In the genomic region with DNA sequence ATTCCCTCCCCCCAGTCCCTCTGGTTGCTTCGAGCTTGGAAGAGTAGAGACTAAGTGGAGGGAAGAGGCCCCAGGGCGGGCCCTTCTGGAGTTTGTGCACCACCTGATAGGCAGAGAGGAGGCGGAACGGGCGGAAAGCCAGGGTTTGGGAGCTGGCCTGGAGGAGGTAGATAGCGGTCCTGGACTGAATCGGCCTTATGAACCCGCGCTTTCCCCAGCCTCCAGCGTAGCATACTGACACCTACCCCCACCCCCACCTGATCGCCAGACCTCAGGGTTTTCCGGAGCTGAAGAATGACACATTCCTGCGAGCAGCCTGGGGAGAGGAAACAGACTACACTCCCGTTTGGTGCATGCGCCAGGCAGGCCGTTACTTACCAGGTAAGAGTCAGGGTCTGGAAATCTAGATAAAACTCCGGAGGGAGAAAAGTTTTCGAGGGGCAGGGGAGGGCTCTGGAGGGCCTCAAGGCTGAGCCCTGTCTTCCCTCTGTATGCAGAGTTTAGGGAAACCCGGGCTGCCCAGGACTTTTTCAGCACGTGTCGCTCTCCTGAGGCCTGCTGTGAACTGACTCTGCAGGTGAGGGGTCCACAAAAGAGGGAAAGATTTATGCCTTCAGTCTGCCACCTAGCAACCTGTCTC, we compare ENCODE assay signal across 8 cellular contexts. TPM values are rescaled to one million over a fixed set of nuclear protein-coding genes. Genes with fewer than 3 reads are reported as not detected.
DNase-seq lines count a peak whose midpoint lies in the region; ATAC-seq and TF ChIP-seq lines count a peak whose summit lies in the region.

No MANE protein-coding gene starts in this region.

- peak overlapping the region; percentile 70 for H3K9ac ChIP-seq in ES-I3 (ENCODE audit: low read depth, low read length)
- H3K9ac ChIP-seq in duodenal mucosa (ENCODE audit: low read depth in 1 of 2, low read length in 2 of 2) = peak overlapping the region; percentile 80

- H3K4me1 ChIP-seq in ES-I3 (ENCODE audit: insufficient read depth, low read length) = peaks cover 11% of the 10 kb centered on the region
- peaks cover 23 to 34% of the 10 kb centered on the region in 2 donors for H3K4me1 ChIP-seq in duodenal mucosa (ENCODE audit: control insufficient read depth in 1 of 2, insufficient read depth in 2 of 2, low read length in 2 of 2)
- peaks cover 38% of the 10 kb centered on the region for H3K4me1 ChIP-seq in lower lobe of right lung

- H3K9me3 ChIP-seq in ES-I3 (ENCODE audit: control insufficient read depth, insufficient read depth, low read length) = no peaks in the 10 kb centered on the region; the same call in 1 of the 2 replicates
- H3K9me3 ChIP-seq in duodenal mucosa (ENCODE audit: control insufficient read depth in 1 of 2, low read length in 2 of 2) = no peaks in the 10 kb centered on the region
- H3K9me3 ChIP-seq in lower lobe of right lung = no peaks in the 10 kb centered on the region

- no peaks in the 10 kb centered on the region; the same call in 1 of the 2 replicates for H3K36me3 ChIP-seq in ES-I3 (ENCODE audit: insufficient read depth, low read length)
- H3K36me3 ChIP-seq in duodenal mucosa (ENCODE audit: control insufficient read depth in 1 of 2, insufficient read depth in 2 of 2, low read length in 2 of 2) = peaks cover 27 to 33% of the 10 kb centered on the region in 2 donors
- H3K36me3 ChIP-seq in lower lobe of right lung = peaks cover 26% of the 10 kb centered on the region

- DNase-seq in M059J (ENCODE audit: low read depth) = peak; percentile 90
- peak; percentile 86 for DNase-seq in lower lobe of right lung
- DNase-seq in stimulated activated CD4-positive, alpha-beta T cell treated with anti-CD3 and anti-CD28 coated beads, TNF-alpha, amount 100 ng/mL, for 48 hours (ENCODE audit: low read depth in 3 of 3) = peak in 2 of 3 donors; percentile 23 to 30
- no peak for DNase-seq in globus pallidus (ENCODE audit: low spot score)

- ATAC-seq in lower lobe of right lung (peak; percentile 44 to 65), GM18909 (IDR thresholded peaks at IDR 0.05; ENCODE audit: poor library complexity, unreplicated experiment) (no peak)

- TF ChIP-seq CTCF in WI38 (IDR thresholded peaks at IDR 0.05; ENCODE audit: low read depth, low read length) (no peak), lower lobe of right lung (IDR thresholded peaks at IDR 0.05) (no peak)

- H3K4me3 ChIP-seq in WI38 (ENCODE audit: low read depth, low read length) (peak overlapping the region; percentile 91), duodenal mucosa (ENCODE audit: low read depth in 1 of 2, low read length in 2 of 2) (peak overlapping the region; percentile 90 to 92), lower lobe of right lung (peak overlapping the region; percentile 96)

- intact Hi-C loops in lower lobe of right lung (cut with DNase I) = no loop called here

- no peaks in the 10 kb centered on the region for H3K27me3 ChIP-seq in duodenal mucosa (ENCODE audit: control insufficient read depth in 1 of 2, insufficient read depth in 2 of 2, low read length in 2 of 2)
- no peaks in the 10 kb centered on the region for H3K27me3 ChIP-seq in lower lobe of right lung (ENCODE audit: low read depth)

- H3K27ac ChIP-seq in duodenal mucosa (ENCODE audit: low read depth, low read length) = no peak overlapping the region
- peak overlapping the region; percentile 84 for H3K27ac ChIP-seq in lower lobe of right lung

RNA-seq across cellular contexts. Expression of gene UROD, which starts 0.7 kb away (rescaled TPM):
- total RNA-seq in M059J (2014; rRNA removed; shearing (Covaris generic)) = 125 and 127 TPM in 2 replicates
- 60.4 TPM for total RNA-seq in lower lobe of right lung

RNA-seq across cellular contexts. Expression of gene HECTD3, which starts 1.6 kb away (rescaled TPM):
- 23.8 and 33.7 TPM in 2 replicates for total RNA-seq in M059J (2014; rRNA removed; shearing (Covaris generic))
- 47.6 TPM for total RNA-seq in lower lobe of right lung

RNA-seq across cellular contexts. Expression of gene EIF2B3, which starts 26.4 kb away (rescaled TPM):
- total RNA-seq in M059J (2014; rRNA removed; shearing (Covaris generic)) = 41.3 and 48.0 TPM in 2 replicates
- 25.8 TPM for total RNA-seq in lower lobe of right lung
